In genomic region chr11:1646540-1646939, GRCh38 we compare ENCODE assay signal across 20 cellular contexts. TPM values are rescaled to one million over a fixed set of nuclear protein-coding genes. Genes with fewer than 3 reads are reported as not detected.
"Had no signal": no experiment of that assay in that cellular context is flagged by ENCODE, and none has a peak within 500 bp of the region (broad histone marks: within the 10 kb centered on the region; RNA-seq: fewer than 3 reads in every experiment).

No MANE protein-coding gene starts in this region.

RNA-seq across cellular contexts. Expression of gene KRTAP5-5, which starts 17.0 kb away (rescaled TPM):
- total RNA-seq: activated naive CD4-positive, alpha-beta T cell treated with anti-CD3 and anti-CD28 coated beads for 36 hours; activated naive CD4-positive, alpha-beta T cell treated with anti-CD3 and anti-CD28 coated beads, Interleukin-2, amount 50 U/mL, for 72 hours; activated naive CD8-positive, alpha-beta T cell treated with anti-CD3 and anti-CD28 coated beads for 36 hours; activated naive CD8-positive, alpha-beta T cell treated with anti-CD3 and anti-CD28 coated beads, Interleukin-2, amount 10 ng/mL, durations not matched to agents 7 days and 5 days; activated T-cell treated with anti-CD3 and anti-CD28 coated beads, Interleukin-2, amount 50 U/mL, for 4 hours; activated T-cell treated with anti-CD3 and anti-CD28 coated beads, Interleukin-2, amount 50 U/mL, for 72 hours; activated T-helper 1 cell treated with anti-CD3 and anti-CD28 coated beads, Interleukin-12 subunit alpha, Interleukin-12 subunit beta, Interleukin-2, Interleukin-4 antibody, amounts not matched to agents 30 ng/mL and 10 ng/mL and 1 ng/mL, durations not matched to agents 14 hours and 24 hours and 36 hours; activated T-helper 17 cell treated with anti-CD3 and anti-CD28 coated beads, Interleukin-2, amount 50 U/mL, for 72 hours; activated T-helper 2 cell treated with anti-CD3 and anti-CD28 coated beads, Interferon-gamma antibody, Interleukin-2, Interleukin-4, amounts not matched to agents 10 μg/mL and 5 μg/mL and 100 μg/mL, durations not matched to agents 14 hours and 24 hours and 36 hours; adrenal gland; aorta; ascending aorta; astrocyte; body of pancreas; breast epithelium; bronchial epithelial cell; cardiac muscle cell; cardiac septum; cerebellum had no signal
- polyA plus RNA-seq: adipose tissue, adrenal gland, aorta, cardiac muscle cell had no signal

RNA-seq across cellular contexts. Expression of gene KRTAP5-4, which starts 24.6 kb away (rescaled TPM):
- total RNA-seq: activated naive CD4-positive, alpha-beta T cell treated with anti-CD3 and anti-CD28 coated beads for 36 hours; activated naive CD4-positive, alpha-beta T cell treated with anti-CD3 and anti-CD28 coated beads, Interleukin-2, amount 50 U/mL, for 72 hours; activated naive CD8-positive, alpha-beta T cell treated with anti-CD3 and anti-CD28 coated beads for 36 hours; activated naive CD8-positive, alpha-beta T cell treated with anti-CD3 and anti-CD28 coated beads, Interleukin-2, amount 10 ng/mL, durations not matched to agents 7 days and 5 days; activated T-cell treated with anti-CD3 and anti-CD28 coated beads, Interleukin-2, amount 50 U/mL, for 4 hours; activated T-cell treated with anti-CD3 and anti-CD28 coated beads, Interleukin-2, amount 50 U/mL, for 72 hours; activated T-helper 1 cell treated with anti-CD3 and anti-CD28 coated beads, Interleukin-12 subunit alpha, Interleukin-12 subunit beta, Interleukin-2, Interleukin-4 antibody, amounts not matched to agents 30 ng/mL and 10 ng/mL and 1 ng/mL, durations not matched to agents 14 hours and 24 hours and 36 hours; activated T-helper 17 cell treated with anti-CD3 and anti-CD28 coated beads, Interleukin-2, amount 50 U/mL, for 72 hours; activated T-helper 2 cell treated with anti-CD3 and anti-CD28 coated beads, Interferon-gamma antibody, Interleukin-2, Interleukin-4, amounts not matched to agents 10 μg/mL and 5 μg/mL and 100 μg/mL, durations not matched to agents 14 hours and 24 hours and 36 hours; adrenal gland; aorta; ascending aorta; astrocyte; body of pancreas; breast epithelium; bronchial epithelial cell; cardiac muscle cell; cardiac septum; cerebellum had no signal
- polyA plus RNA-seq: adipose tissue, adrenal gland, aorta, cardiac muscle cell had no signal

RNA-seq across cellular contexts. Expression of gene KRTAP5-3, which starts 38.3 kb away (rescaled TPM):
- total RNA-seq: activated naive CD4-positive, alpha-beta T cell treated with anti-CD3 and anti-CD28 coated beads for 36 hours; activated naive CD4-positive, alpha-beta T cell treated with anti-CD3 and anti-CD28 coated beads, Interleukin-2, amount 50 U/mL, for 72 hours; activated naive CD8-positive, alpha-beta T cell treated with anti-CD3 and anti-CD28 coated beads for 36 hours; activated naive CD8-positive, alpha-beta T cell treated with anti-CD3 and anti-CD28 coated beads, Interleukin-2, amount 10 ng/mL, durations not matched to agents 7 days and 5 days; activated T-cell treated with anti-CD3 and anti-CD28 coated beads, Interleukin-2, amount 50 U/mL, for 4 hours; activated T-cell treated with anti-CD3 and anti-CD28 coated beads, Interleukin-2, amount 50 U/mL, for 72 hours; activated T-helper 1 cell treated with anti-CD3 and anti-CD28 coated beads, Interleukin-12 subunit alpha, Interleukin-12 subunit beta, Interleukin-2, Interleukin-4 antibody, amounts not matched to agents 30 ng/mL and 10 ng/mL and 1 ng/mL, durations not matched to agents 14 hours and 24 hours and 36 hours; activated T-helper 17 cell treated with anti-CD3 and anti-CD28 coated beads, Interleukin-2, amount 50 U/mL, for 72 hours; activated T-helper 2 cell treated with anti-CD3 and anti-CD28 coated beads, Interferon-gamma antibody, Interleukin-2, Interleukin-4, amounts not matched to agents 10 μg/mL and 5 μg/mL and 100 μg/mL, durations not matched to agents 14 hours and 24 hours and 36 hours; adrenal gland; aorta; ascending aorta; astrocyte; body of pancreas; breast epithelium; bronchial epithelial cell; cardiac muscle cell; cardiac septum; cerebellum had no signal
- polyA plus RNA-seq: adipose tissue, adrenal gland, aorta, cardiac muscle cell had no signal

RNA-seq across cellular contexts. Expression of gene KRTAP5-2, which starts 48.4 kb away (rescaled TPM):
- total RNA-seq: activated naive CD4-positive, alpha-beta T cell treated with anti-CD3 and anti-CD28 coated beads for 36 hours; activated naive CD4-positive, alpha-beta T cell treated with anti-CD3 and anti-CD28 coated beads, Interleukin-2, amount 50 U/mL, for 72 hours; activated naive CD8-positive, alpha-beta T cell treated with anti-CD3 and anti-CD28 coated beads for 36 hours; activated naive CD8-positive, alpha-beta T cell treated with anti-CD3 and anti-CD28 coated beads, Interleukin-2, amount 10 ng/mL, durations not matched to agents 7 days and 5 days; activated T-cell treated with anti-CD3 and anti-CD28 coated beads, Interleukin-2, amount 50 U/mL, for 4 hours; activated T-cell treated with anti-CD3 and anti-CD28 coated beads, Interleukin-2, amount 50 U/mL, for 72 hours; activated T-helper 1 cell treated with anti-CD3 and anti-CD28 coated beads, Interleukin-12 subunit alpha, Interleukin-12 subunit beta, Interleukin-2, Interleukin-4 antibody, amounts not matched to agents 30 ng/mL and 10 ng/mL and 1 ng/mL, durations not matched to agents 14 hours and 24 hours and 36 hours; activated T-helper 17 cell treated with anti-CD3 and anti-CD28 coated beads, Interleukin-2, amount 50 U/mL, for 72 hours; activated T-helper 2 cell treated with anti-CD3 and anti-CD28 coated beads, Interferon-gamma antibody, Interleukin-2, Interleukin-4, amounts not matched to agents 10 μg/mL and 5 μg/mL and 100 μg/mL, durations not matched to agents 14 hours and 24 hours and 36 hours; adrenal gland; aorta; ascending aorta; astrocyte; body of pancreas; breast epithelium; bronchial epithelial cell; cardiac muscle cell; cardiac septum; cerebellum had no signal
- polyA plus RNA-seq: adrenal gland, aorta, cardiac muscle cell had no signal

RNA-seq across cellular contexts. Expression of gene KRTAP5-6, which starts 50.5 kb away (rescaled TPM):
- total RNA-seq: activated naive CD4-positive, alpha-beta T cell treated with anti-CD3 and anti-CD28 coated beads for 36 hours; activated naive CD4-positive, alpha-beta T cell treated with anti-CD3 and anti-CD28 coated beads, Interleukin-2, amount 50 U/mL, for 72 hours; activated naive CD8-positive, alpha-beta T cell treated with anti-CD3 and anti-CD28 coated beads for 36 hours; activated naive CD8-positive, alpha-beta T cell treated with anti-CD3 and anti-CD28 coated beads, Interleukin-2, amount 10 ng/mL, durations not matched to agents 7 days and 5 days; activated T-cell treated with anti-CD3 and anti-CD28 coated beads, Interleukin-2, amount 50 U/mL, for 4 hours; activated T-cell treated with anti-CD3 and anti-CD28 coated beads, Interleukin-2, amount 50 U/mL, for 72 hours; activated T-helper 1 cell treated with anti-CD3 and anti-CD28 coated beads, Interleukin-12 subunit alpha, Interleukin-12 subunit beta, Interleukin-2, Interleukin-4 antibody, amounts not matched to agents 30 ng/mL and 10 ng/mL and 1 ng/mL, durations not matched to agents 14 hours and 24 hours and 36 hours; activated T-helper 17 cell treated with anti-CD3 and anti-CD28 coated beads, Interleukin-2, amount 50 U/mL, for 72 hours; activated T-helper 2 cell treated with anti-CD3 and anti-CD28 coated beads, Interferon-gamma antibody, Interleukin-2, Interleukin-4, amounts not matched to agents 10 μg/mL and 5 μg/mL and 100 μg/mL, durations not matched to agents 14 hours and 24 hours and 36 hours; aorta; ascending aorta; astrocyte; body of pancreas; breast epithelium; bronchial epithelial cell; cardiac muscle cell; cardiac septum; cerebellum had no signal
- polyA plus RNA-seq: adipose tissue, adrenal gland, aorta, cardiac muscle cell had no signal
